8 cellular contexts compared by ENCODE assay signal in genomic region chrX:134520860-134521390, GRCh38.
A peak's percentile ranks its signal among the peaks of the same experiment; 100 is the strongest.
DNase-seq lines count a peak whose midpoint lies in the region; ATAC-seq, FAIRE-seq and TF ChIP-seq lines count a peak whose summit lies in the region.

No MANE protein-coding gene starts in this region.

- WGBS in HepG2 (ENCODE audit: low lambda C conversion rate): 67% methylated on average over 3 of the region's 3 CpGs

- DNase-seq in ELF-1 (ENCODE audit: low read depth, low spot score) (peak; percentile 92), NCI-H446 (lab: John Stamatoyannopoulos, UW) (peak; percentile 34 to 45), MCF 10A (ENCODE audit: unreplicated experiment) (peak; percentile 74), HepG2 (ENCODE audit: low spot score) (peak; percentile 34)
- no peak for DNase-seq in activated T-cell treated with anti-CD3 and anti-CD28 coated beads, Interleukin-2, amount 50 U/mL, for 1 hour
- DNase-seq in activated T-cell treated with anti-CD3 and anti-CD28 coated beads, Interleukin-2, amount 50 U/mL, for 48 hours: no peak

- POLR2A ChIA-PET in HEK293 (lab: Yijun Ruan, JAX) (no interaction called here), MCF 10A (lab: Yijun Ruan, JAX) (interaction anchor here (0.9 to 1.1 kb wide), 2 partner anchors 9 to 262 kb away, joined by 5 read pairs; no protein-coding TSS in a partner anchor), HepG2 (lab: Yijun Ruan, JAX) (no interaction called here)

- H3K9ac ChIP-seq in HepG2 (ENCODE audit: insufficient read depth, low read depth, low read length): no peak overlapping the region

- ATAC-seq in HepG2: peak; percentile 76
- ATAC-seq in GM21619 (IDR thresholded peaks at IDR 0.05; ENCODE audit: unreplicated experiment): no peak

- no peaks in the 10 kb centered on the region for H3K79me2 ChIP-seq in HepG2 (ENCODE audit: insufficient read depth, low read length)

- peak overlapping the region; percentile 59 for H3K27ac Mint-ChIP-seq in MCF 10A (ENCODE audit: low read depth, unreplicated experiment)

- FAIRE-seq in HepG2 (lab: Jason Lieb, UNC): peak; percentile 57

- no peaks in the 10 kb centered on the region for H3K36me3 Mint-ChIP-seq in MCF 10A (ENCODE audit: insufficient read depth, unreplicated experiment)

- H2AFZ ChIP-seq in HepG2 (ENCODE audit: low read length): no peak overlapping the region

- H3K36me3 ChIP-seq in HEK293 (ENCODE audit: control insufficient read depth in 2 of 2, insufficient read depth in 1 of 2, low read length in 2 of 2): no peaks in the 10 kb centered on the region; a peak in 1 of 3 replicates
- no peaks in the 10 kb centered on the region for H3K36me3 ChIP-seq in HepG2 (replicated peaks in 1 of 2; ENCODE audit: control insufficient read depth in 1 of 2, insufficient read depth in 2 of 2, low read length in 2 of 2)

- no peaks in the 10 kb centered on the region for H3K9me3 ChIP-seq in HEK293 (ENCODE audit: control insufficient read depth, insufficient read depth, low read depth, low read length)
- H3K9me3 ChIP-seq in HepG2 (ENCODE audit: low read length): no peaks in the 10 kb centered on the region

- H3K4me3 ChIP-seq in HEK293 (ENCODE audit: low read depth, low read length) (no peak overlapping the region), HepG2 (replicated peaks in 1 of 3; ENCODE audit: insufficient read depth in 1 of 3, low read depth in 2 of 3, low read length in 3 of 3) (no peak overlapping the region)

- no peaks in the 10 kb centered on the region for H3K4me1 Mint-ChIP-seq in MCF 10A (ENCODE audit: insufficient read depth, unreplicated experiment)

- TF ChIP-seq CTCF in HEK293 (tag by site-specific recombination; IDR thresholded peaks at IDR 0.05) (peak; percentile 58; the same call in 1 of the 2 replicates), MCF 10A (IDR thresholded peaks at IDR 0.05; ENCODE audit: unreplicated experiment) (peak; percentile 79), HepG2 (CRISPR knock-in tag; IDR thresholded peaks at IDR 0.05) (peak; percentile 65)

- H3K27me3 ChIP-seq in HepG2 (ENCODE audit: control insufficient read depth in 1 of 2, insufficient read depth in 2 of 2, low read length in 2 of 2): no peaks in the 10 kb centered on the region

- H3K4me2 ChIP-seq in HepG2 (ENCODE audit: low read depth, low read length): no peak overlapping the region

- H4K20me1 ChIP-seq in HepG2 (ENCODE audit: insufficient read depth, low read length): no peaks in the 10 kb centered on the region

- TF ChIP-seq POLR2A in HepG2 (IDR thresholded peaks at IDR 0.05; ENCODE audit: insufficient read depth in 1 of 2, low read depth in 2 of 2, low read length in 2 of 2): no peak

- TF ChIP-seq RAD21 in HepG2 (CRISPR knock-in tag; IDR thresholded peaks at IDR 0.05): 0 out of 2 replicates have a peak, but pooled peaks have one; percentile 20

- in situ Hi-C loops in HepG2 (cut with HindIII; ENCODE audit: extremely low pct_ligation_motif_present, low pct_unique_long_range_greater_than_20kb): no loop called here

- intact Hi-C loops in MCF 10A (cut with micrococcal nuclease): loop anchor here (1.0 to 5.0 kb wide), 4 partner anchors 81 to 261 kb away; no protein-coding TSS in a partner anchor
- intact Hi-C loops in HepG2 (cut with micrococcal nuclease; ENCODE audit: unreplicated experiment): no loop called here

- H3K4me1 ChIP-seq in HEK293 (ENCODE audit: control insufficient read depth, insufficient read depth, low read length): no peaks in the 10 kb centered on the region
- no peaks in the 10 kb centered on the region for H3K4me1 ChIP-seq in HepG2 (ENCODE audit: insufficient read depth, low read length)

- H3K9me3 Mint-ChIP-seq in MCF 10A (ENCODE audit: unreplicated experiment): no peaks in the 10 kb centered on the region

- CTCF ChIA-PET in HEK293 (lab: Yijun Ruan, JAX) (interaction anchor here (0.6 to 2.5 kb wide), 33 partner anchors 9 to 364 kb away, joined by 3 to 19 read pairs (median 4); no protein-coding TSS in a partner anchor), MCF 10A (lab: Yijun Ruan, JAX) (interaction anchor here (0.5 to 5.6 kb wide), 28 partner anchors 9 to 448 kb away, joined by 3 to 141 read pairs (median 4); no protein-coding TSS in a partner anchor), HepG2 (lab: Yijun Ruan, JAX; ENCODE audit: low intra/inter-chr PET ratio, low total read pairs) (interaction anchor here (1.5 kb wide), 1 partner anchor 262 kb away, joined by 8 read pairs; no protein-coding TSS in a partner anchor)

- TF ChIP-seq EP300 in HepG2 (IDR thresholded peaks at IDR 0.05; ENCODE audit: low read depth in 2 of 2, low read length in 2 of 2) (no peak), HepG2 (CRISPR knock-in tag; IDR thresholded peaks at IDR 0.05; ENCODE audit: borderline replicate concordance) (no peak)

- H3K27ac ChIP-seq in HEK293 (ENCODE audit: extremely low read depth, low read depth, low read length) (no peak overlapping the region), HepG2 (ENCODE audit: extremely low read length, insufficient read depth, low read length) (no peak overlapping the region)

- peaks cover 16% of the 10 kb centered on the region for H3K27me3 Mint-ChIP-seq in MCF 10A (ENCODE audit: insufficient read depth, unreplicated experiment)

- H3K4me3 Mint-ChIP-seq in MCF 10A (ENCODE audit: unreplicated experiment): no peak overlapping the region

- BruUV-seq in MCF 10A (replicated peaks; lab: Mats Ljungman, UMichigan) (no TSS peak), HepG2 (replicated peaks; lab: Mats Ljungman, UMichigan) (no TSS peak)

TF ChIP-seq in HEK293, 187 proteins besides CTCF, POLR2A, EP300 and RAD21:
- TF ChIP-seq ZNF654 (tag by site-specific recombination; IDR thresholded peaks at IDR 0.05; ENCODE audit: low read depth): peak; percentile 87
- 0 out of 2 replicates have a peak, but pooled peaks have one; percentile 44 for TF ChIP-seq PRDM10 (tag by site-specific recombination; IDR thresholded peaks at IDR 0.05)
- no peak for TF ChIP-seq ZNF433 (tag by site-specific recombination; IDR thresholded peaks at IDR 0.05; ENCODE audit: low read depth)

TF ChIP-seq in HepG2, 621 proteins besides CTCF, POLR2A, EP300 and RAD21:
- TF ChIP-seq SMC3 (IDR thresholded peaks at IDR 0.05; ENCODE audit: low read length) (peak; percentile 44), STAG1 (CRISPR knock-in tag; IDR thresholded peaks at IDR 0.05) (peak; percentile 59), ZNF629 (CRISPR knock-in tag; conservative IDR thresholded peaks at IDR 0.05) (no peak)

Comparison
In these comparisons a context has a peak if more than half of its experiments do, and no peak if none do; other contexts are left out.
1. DNase-seq: peak in ELF-1 (single experiment), NCI-H446 (2 of 2), MCF 10A (single experiment) and HepG2 (single experiment); none in activated T-cell treated with anti-CD3 and anti-CD28 coated beads, Interleukin-2, amount 50 U/mL, for 1 hour (single experiment) and activated T-cell treated with anti-CD3 and anti-CD28 coated beads, Interleukin-2, amount 50 U/mL, for 48 hours (0 of 2).
2. Peak in every context shown above with its lines, with median percentiles within 50 percentile points of each other: CTCF ChIP-seq.